In the genomic region with DNA sequence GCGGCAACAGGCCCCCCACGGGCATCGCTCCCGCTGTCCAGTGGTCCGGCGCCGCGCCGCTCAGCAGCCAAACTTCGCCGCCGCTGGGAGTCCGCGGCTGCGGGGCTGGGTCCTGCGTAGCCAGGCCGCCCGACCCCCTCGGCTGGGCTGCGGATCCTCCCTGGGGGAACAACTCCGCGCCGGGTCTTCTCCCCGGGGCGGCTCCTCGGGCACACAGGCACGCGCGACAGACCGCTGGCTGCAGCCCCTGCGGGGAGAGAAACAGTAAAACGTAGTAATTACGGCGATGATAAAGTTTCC, we compare ENCODE assay signal across 8 cellular contexts. TPM values are rescaled to one million over a fixed set of nuclear protein-coding genes. Genes with fewer than 3 reads are reported as not detected.
A peak's percentile ranks its signal among the peaks of the same experiment; 100 is the strongest.
DNase-seq lines count a peak whose midpoint lies in the region; ATAC-seq and TF ChIP-seq lines count a peak whose summit lies in the region.

No MANE protein-coding gene starts in this region.

- intact Hi-C loops in left colon (cut with DNase I, micrococcal nuclease): loop anchor here in 1 of 2 donors (10.0 kb wide), 1 partner anchor 204 kb away; no protein-coding TSS in a partner anchor

- CTCF ChIA-PET in activated CD8-positive, alpha-beta T cell treated with anti-CD3 and anti-CD28 coated beads, Interleukin-2, amount 10 ng/mL, durations not matched to agents 7 days and 5 days (lab: Charles Lee): interaction anchor here (3.1 to 3.2 kb wide), 2 partner anchors 13 to 35 kb away, joined by 22 to 48 read pairs; no protein-coding TSS in a partner anchor

- H4K20me1 ChIP-seq in hepatocyte (ENCODE audit: insufficient read depth, poor library complexity, severe bottlenecking): peaks cover 35% of the 10 kb centered on the region

- H3K27ac ChIP-seq in hepatocyte (peak overlapping the region; percentile 96), skin epidermis (peak overlapping the region; percentile 45 to 100 (median 95))

- H3K27me3 ChIP-seq in hepatocyte: no peaks in the 10 kb centered on the region

- no peaks in the 10 kb centered on the region for H3K36me3 ChIP-seq in hepatocyte (replicated peaks; ENCODE audit: insufficient read depth, low read depth)

- no peak for DNase-seq in activated CD8-positive, alpha-beta T cell treated with anti-CD3 and anti-CD28 coated beads, Interleukin-2, amount 10 ng/mL, durations not matched to agents 7 days and 5 days
- DNase-seq in hepatocyte (ENCODE audit: low spot score) (no peak), left colon (no peak), cerebellar cortex (ENCODE audit: low spot score) (no peak)
- DNase-seq in activated CD4-positive, alpha-beta T cell treated with anti-CD3 and anti-CD28 coated beads for 4 hours: no peak

- H3K4me2 ChIP-seq in hepatocyte: peak overlapping the region; percentile 85

- POLR2A ChIA-PET in activated CD8-positive, alpha-beta T cell treated with anti-CD3 and anti-CD28 coated beads, Interleukin-2, amount 10 ng/mL, durations not matched to agents 7 days and 5 days (lab: Charles Lee): interaction anchor here (1.0 to 3.1 kb wide), 3 partner anchors 35 to 538 kb away, joined by 3 to 44 read pairs (median 4); no protein-coding TSS in a partner anchor

- no peaks in the 10 kb centered on the region for H3K9me2 ChIP-seq in hepatocyte (replicated peaks; ENCODE audit: insufficient read depth)

- peak overlapping the region; percentile 82 for H3K27ac Mint-ChIP-seq in activated CD8-positive, alpha-beta T cell treated with anti-CD3 and anti-CD28 coated beads, Interleukin-2, amount 10 ng/mL, durations not matched to agents 7 days and 5 days

- peak overlapping the region; percentile 76 for H3K4me3 Mint-ChIP-seq in activated CD8-positive, alpha-beta T cell treated with anti-CD3 and anti-CD28 coated beads, Interleukin-2, amount 10 ng/mL, durations not matched to agents 7 days and 5 days

- peaks cover 77% of the 10 kb centered on the region for H3K79me2 ChIP-seq in hepatocyte

- peaks cover 53% of the 10 kb centered on the region for H3K4me1 Mint-ChIP-seq in activated CD8-positive, alpha-beta T cell treated with anti-CD3 and anti-CD28 coated beads, Interleukin-2, amount 10 ng/mL, durations not matched to agents 7 days and 5 days (ENCODE audit: low read depth)

- H3K9me3 ChIP-seq in hepatocyte (ENCODE audit: low read depth): no peaks in the 10 kb centered on the region

- ATAC-seq in GM18511 (IDR thresholded peaks at IDR 0.05; ENCODE audit: unreplicated experiment) (peak; percentile 1), HG02759 (IDR thresholded peaks at IDR 0.05; ENCODE audit: unreplicated experiment) (peak; percentile 2), left colon (no peak)
- ATAC-seq in activated CD8-positive, alpha-beta T cell treated with anti-CD3 and anti-CD28 coated beads, Interleukin-2, amount 10 ng/mL, durations not matched to agents 7 days and 5 days: no peak

- no peaks in the 10 kb centered on the region for H3K27me3 Mint-ChIP-seq in activated CD8-positive, alpha-beta T cell treated with anti-CD3 and anti-CD28 coated beads, Interleukin-2, amount 10 ng/mL, durations not matched to agents 7 days and 5 days (ENCODE audit: low read depth)

- TF ChIP-seq CTCF in hepatocyte (IDR thresholded peaks at IDR 0.05; ENCODE audit: poor library complexity): no peak

- H3K4me3 ChIP-seq in hepatocyte (peak overlapping the region; percentile 91), skin epidermis (peak overlapping the region; percentile 62 to 98 (median 79))

- 2% methylated on average over 32 of the region's 34 CpGs for WGBS in hepatocyte (ENCODE audit: low lambda C conversion rate, missing lambda C conversion rate)

- peaks cover 19% of the 10 kb centered on the region for H3K36me3 Mint-ChIP-seq in activated CD8-positive, alpha-beta T cell treated with anti-CD3 and anti-CD28 coated beads, Interleukin-2, amount 10 ng/mL, durations not matched to agents 7 days and 5 days (ENCODE audit: low read depth)

- H3K4me1 ChIP-seq in hepatocyte (ENCODE audit: insufficient read depth): peaks cover 23% of the 10 kb centered on the region

- no peaks in the 10 kb centered on the region for H3K9me3 Mint-ChIP-seq in activated CD8-positive, alpha-beta T cell treated with anti-CD3 and anti-CD28 coated beads, Interleukin-2, amount 10 ng/mL, durations not matched to agents 7 days and 5 days (ENCODE audit: insufficient read depth)

- peak overlapping the region; percentile 58 for H2AFZ ChIP-seq in hepatocyte

RNA-seq across cellular contexts. Expression of gene MAN1A1, which starts 0.6 kb away (rescaled TPM):
- total RNA-seq in activated CD8-positive, alpha-beta T cell treated with anti-CD3 and anti-CD28 coated beads, Interleukin-2, amount 10 ng/mL, durations not matched to agents 7 days and 5 days: 10 to 100 TPM; 13.7 to 13.9 TPM
- total RNA-seq in hepatocyte: 228 and 245 TPM in 2 replicates
- 112 and 117 TPM in 2 replicates for polyA plus RNA-seq in hepatocyte
- 10 to 100 TPM; 68.6 to 94.3 TPM for total RNA-seq in left colon

Comparison
In these comparisons a context has a peak if more than half of its experiments do, and no peak if none do; other contexts are left out.
1. ATAC-seq: peak in GM18511 (single experiment) and HG02759 (single experiment); none in activated CD8-positive, alpha-beta T cell treated with anti-CD3 and anti-CD28 coated beads, Interleukin-2, amount 10 ng/mL, durations not matched to agents 7 days and 5 days (single experiment) and left colon (single experiment).
2. RNA of gene MAN1A1, which starts 0.6 kb away (total RNA-seq): 228 to 245 TPM in hepatocyte and 68.6 to 94.3 TPM in left colon; 13.7 to 13.9 TPM in activated CD8-positive, alpha-beta T cell treated with anti-CD3 and anti-CD28 coated beads, Interleukin-2, amount 10 ng/mL, durations not matched to agents 7 days and 5 days; every median in the first group is over 4 times any median in the second.